ENCODE assay signal across 20 cellular contexts in genomic region chr16:77233799-77234502, GRCh38.
"Had no signal": no experiment of that assay in that cellular context is flagged by ENCODE, and none has a peak within 500 bp of the region (broad histone marks: within the 10 kb centered on the region; RNA-seq: fewer than 3 reads in every experiment).

No MANE protein-coding gene starts in this region.

- H3K9me3 ChIP-seq: SJSA1 had no signal

- H3K4me2 ChIP-seq: PC-9 had no signal

- DNase-seq: NCI-H1048, NCI-H1105, NCI-H1417, NCI-H1436 treated with DMSO at 0.1 percent for 48 hours, NCI-H187, NCI-H2029, NCI-H2081 treated with DMSO at 0.1 percent for 48 hours, NCI-H526 treated with DMSO at 0.1 percent for 48 hours, NCI-H748 treated with DMSO at 0.1 percent for 48 hours, Right ventricle myocardium superior, RPMI8226, SIG-M5, T-helper 2 cell had no signal

- H3K36me3 ChIP-seq: SJSA1 had no signal

- H2AFZ ChIP-seq: PC-9 had no signal

- FAIRE-seq: HTR-8/SVneo, RCC 7860 had no signal

- H3K27me3 ChIP-seq: SJSA1 had no signal

- H3K36me3 Mint-ChIP-seq: IgD-negative memory B cell had no signal

- H3K9me3 Mint-ChIP-seq: IgD-negative memory B cell had no signal

- H3K27ac ChIP-seq: HL-60, PC-9, SJSA1, SK-N-MC had no signal

- H3K4me1 ChIP-seq: SJSA1 had no signal

- H3K4me3 ChIP-seq: PC-9, SJSA1, SK-N-MC had no signal
